ENCODE assay signal across 8 cellular contexts in the genomic region with DNA sequence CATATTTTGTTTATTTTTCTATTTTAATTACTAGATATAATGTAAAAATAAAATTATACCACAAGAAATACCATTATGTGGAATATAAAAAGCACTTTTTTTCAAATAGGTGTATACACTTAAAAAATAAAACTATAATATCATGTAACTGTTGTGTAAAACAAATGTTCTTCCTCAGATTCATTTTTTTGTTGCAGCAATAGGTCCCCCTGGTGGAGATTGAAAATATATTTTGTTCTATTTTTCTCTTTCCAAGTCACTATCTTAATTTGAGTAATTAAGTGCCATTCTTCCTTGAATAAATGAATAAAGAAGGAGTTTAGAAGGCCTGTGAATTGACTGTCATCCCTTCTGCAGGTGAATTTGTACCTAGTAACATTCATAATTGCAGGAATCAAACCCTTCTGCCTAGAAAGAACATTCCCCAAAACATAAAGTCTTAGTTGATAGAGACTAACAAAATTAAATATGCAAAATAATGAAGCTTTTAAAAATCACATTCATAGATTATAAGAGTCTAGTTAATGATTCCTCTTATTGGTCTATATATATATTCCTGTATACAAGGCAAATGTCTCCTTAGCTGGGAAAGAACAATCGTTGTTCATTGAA. TPM values are rescaled to one million over a fixed set of nuclear protein-coding genes. Genes with fewer than 3 reads are reported as not detected.
A peak's percentile ranks its signal among the peaks of the same experiment; 100 is the strongest.
DNase-seq lines count a peak whose midpoint lies in the region; ATAC-seq and TF ChIP-seq lines count a peak whose summit lies in the region.

No MANE protein-coding gene starts in this region.

- no peak overlapping the region for H3K27ac ChIP-seq in heart left ventricle
- no peak overlapping the region for H3K27ac ChIP-seq in PC-3 (ENCODE audit: low read length)
- H3K27ac ChIP-seq in upper lobe of right lung: no peak overlapping the region

- no peaks in the 10 kb centered on the region for H4K20me1 ChIP-seq in PC-3 (ENCODE audit: low read length)

- POLR2A ChIA-PET in PC-3 (lab: Charles Lee; ENCODE audit: unreplicated experiment): no interaction called here

- no peaks in the 10 kb centered on the region for H3K36me3 ChIP-seq in heart left ventricle
- no peaks in the 10 kb centered on the region for H3K36me3 ChIP-seq in PC-3 (ENCODE audit: low read depth, low read length)
- no peaks in the 10 kb centered on the region for H3K36me3 ChIP-seq in upper lobe of right lung

- H3K9ac ChIP-seq in PC-3 (ENCODE audit: low read length): no peak overlapping the region

- no peak overlapping the region for H3K4me3 ChIP-seq in heart left ventricle
- no peak overlapping the region for H3K4me3 ChIP-seq in PC-3 (ENCODE audit: low read length)
- no peak overlapping the region for H3K4me3 ChIP-seq in fibroblast of pulmonary artery (replicated peaks; ENCODE audit: low read depth, low read length)
- no peak overlapping the region for H3K4me3 ChIP-seq in upper lobe of right lung

- no peaks in the 10 kb centered on the region for H3K9me2 ChIP-seq in PC-3 (replicated peaks; ENCODE audit: low read length)

- H3K27me3 ChIP-seq in heart left ventricle: no peaks in the 10 kb centered on the region
- no peaks in the 10 kb centered on the region for H3K27me3 ChIP-seq in PC-3 (ENCODE audit: low read length)
- H3K27me3 ChIP-seq in upper lobe of right lung: no peaks in the 10 kb centered on the region

- no peaks in the 10 kb centered on the region for H3K79me2 ChIP-seq in PC-3 (ENCODE audit: low read length)

- H2AFZ ChIP-seq in PC-3 (ENCODE audit: low read length): no peak overlapping the region

- 84 to 94% (median 91%) methylated on average over 1 of the region's 1 CpG for WGBS in heart left ventricle, 4 donors

- H3K4me2 ChIP-seq in PC-3 (ENCODE audit: low read length): no peak overlapping the region

- H3K4me1 ChIP-seq in heart left ventricle (peaks cover 0 to 6% (median 0%) of the 10 kb centered on the region in 12 donors), PC-3 (ENCODE audit: insufficient read depth, low read length) (peaks cover 9% of the 10 kb centered on the region), upper lobe of right lung (no peaks in the 10 kb centered on the region)

- CTCF ChIA-PET in PC-3 (lab: Charles Lee): interaction anchor here (0.5 to 1.8 kb wide), 2 partner anchors 29 to 98 kb away, joined by 3 to 4 read pairs; no protein-coding TSS in a partner anchor

- TF ChIP-seq CTCF in heart left ventricle (IDR thresholded peaks at IDR 0.05): peak; percentile 23 to 63 (median 42)
- TF ChIP-seq CTCF in PC-3 (conservative IDR thresholded peaks at IDR 0.05; ENCODE audit: low read depth, low read length): peak; percentile 72
- peak; percentile 54 for TF ChIP-seq CTCF in fibroblast of pulmonary artery (IDR thresholded peaks at IDR 0.05; ENCODE audit: low read length, missing control alignments)
- TF ChIP-seq CTCF in upper lobe of right lung (IDR thresholded peaks at IDR 0.05): peak; percentile 60

- peaks cover 0 to 4% (median 0%) of the 10 kb centered on the region in 12 donors for H3K9me3 ChIP-seq in heart left ventricle
- H3K9me3 ChIP-seq in PC-3 (ENCODE audit: low read length): no peaks in the 10 kb centered on the region
- no peaks in the 10 kb centered on the region for H3K9me3 ChIP-seq in upper lobe of right lung

- intact Hi-C loops in heart left ventricle (cut with DNase I): loop anchor here in 1 of 10 donors (10.0 kb wide), 1 partner anchor 1661 kb away; no protein-coding TSS in a partner anchor
- intact Hi-C loops in Right ventricle myocardium inferior (cut with DNase I): no loop called here
- intact Hi-C loops in PC-3 (cut with micrococcal nuclease): loop anchor here (1.0 to 5.0 kb wide), 6 partner anchors 48 to 1659 kb away; no protein-coding TSS in a partner anchor
- intact Hi-C loops in upper lobe of right lung (cut with DNase I): no loop called here

- TF ChIP-seq POLR2A in heart left ventricle (IDR thresholded peaks at IDR 0.05): no peak

- DNase-seq in heart left ventricle (no peak), Right ventricle myocardium inferior (ENCODE audit: missing footprints) (no peak), PC-3 (peak; percentile 70), fibroblast of pulmonary artery (ENCODE audit: low read depth) (peak; percentile 53), upper lobe of right lung (no peak), iPS-NIHi11 (ENCODE audit: low spot score) (no peak), DMS79 (lab: John Stamatoyannopoulos, UW) (no peak)

- H3F3A ChIP-seq in PC-3 (ENCODE audit: low read length, unreplicated experiment): no peaks in the 10 kb centered on the region

- no TSS peak for BruUV-seq in PC-3 (replicated peaks; lab: Mats Ljungman, UMichigan)

- no peak for ATAC-seq in heart left ventricle
- ATAC-seq in Right ventricle myocardium inferior: no peak
- no peak; the same call in 1 of the 2 replicates for ATAC-seq in PC-3
- no peak for ATAC-seq in upper lobe of right lung
- no peak for ATAC-seq in GM18873 (IDR thresholded peaks at IDR 0.05; ENCODE audit: low FRiP score, unreplicated experiment)

RNA-seq across cellular contexts. Expression of a gene that starts 23.4 kb away (rescaled TPM):
- total RNA-seq in heart left ventricle (10 to 100 TPM in 8 of 9 donors, 1 to 10 TPM in 1; 9.3 to 22.9 (median 18.9) TPM), Right ventricle myocardium inferior (27.9 TPM), PC-3 (2014; rRNA removed) (28.5 and 39.2 TPM in 2 replicates), upper lobe of right lung (20.6 TPM)
- polyA plus RNA-seq in heart left ventricle: 10 to 100 TPM; 13.5 to 28.3 TPM

Comparison
In these comparisons a context has a peak if more than half of its experiments do, and no peak if none do; other contexts are left out.
1. DNase-seq: peak in PC-3 (single experiment) and fibroblast of pulmonary artery (single experiment); none in heart left ventricle (0 of 5), Right ventricle myocardium inferior (single experiment), upper lobe of right lung (single experiment), iPS-NIHi11 (single experiment) and DMS79 (single experiment).
2. Peak in every context shown above with its lines, with median percentiles within 50 percentile points of each other: CTCF ChIP-seq.